ENCODE assay signal across 21 cellular contexts in genomic region chr16:29743475-29743826, GRCh38. TPM values are rescaled to one million over a fixed set of nuclear protein-coding genes. Genes with fewer than 3 reads are reported as not detected.
DNase-seq lines count a peak whose midpoint lies in the region; ATAC-seq, FAIRE-seq and TF ChIP-seq lines count a peak whose summit lies in the region.
"Had no signal": no experiment of that assay in that cellular context is flagged by ENCODE, and none has a peak within 500 bp of the region (broad histone marks: within the 10 kb centered on the region; RNA-seq: fewer than 3 reads in every experiment).

No MANE protein-coding gene starts in this region.

- CTCF ChIA-PET in activated CD4-positive, alpha-beta T cell treated with anti-CD3 and anti-CD28 coated beads for 36 hours (lab: Charles Lee) = interaction anchor here (0.6 to 4.0 kb wide), 6 partner anchors 9 to 73 kb away, joined by 3 to 16 read pairs (median 5); partner anchors contain the start of gene PAGR1

- ATAC-seq in activated CD4-positive, alpha-beta T cell treated with anti-CD3 and anti-CD28 coated beads for 36 hours = no peak
- no peak for ATAC-seq in activated T-helper 17 cell treated with anti-CD3 and anti-CD28 coated beads, Interleukin-2, amount 50 U/mL, for 72 hours (replicated peaks)
- ATAC-seq: left colon, SK-N-SH treated with all-trans-retinoic acid at 6 μM for 48 hours had no signal

- peak overlapping the region; percentile 76 for H3K27ac Mint-ChIP-seq in activated CD4-positive, alpha-beta T cell treated with anti-CD3 and anti-CD28 coated beads for 36 hours
- peak overlapping the region; percentile 84 for H3K27ac Mint-ChIP-seq in activated T-helper 17 cell treated with anti-CD3 and anti-CD28 coated beads, Interleukin-2, amount 50 U/mL, for 72 hours

- H3K9me2 ChIP-seq in hepatocyte (replicated peaks; ENCODE audit: insufficient read depth) = no peaks in the 10 kb centered on the region

- H3K79me2 ChIP-seq in hepatocyte = no peaks in the 10 kb centered on the region

- H3K27ac ChIP-seq in neutrophil (peak overlapping the region; percentile 99), hepatocyte (no peak overlapping the region)
- H3K27ac ChIP-seq: KMS-11, ovary had no signal

- FAIRE-seq in urothelium cell line (lab: Jason Lieb, UNC) = no peak
- FAIRE-seq: A204.1, endometrium, RCC 7860 had no signal

- H3K36me3 Mint-ChIP-seq in activated CD4-positive, alpha-beta T cell treated with anti-CD3 and anti-CD28 coated beads for 36 hours (ENCODE audit: low read depth) = peaks cover 28% of the 10 kb centered on the region
- H3K36me3 Mint-ChIP-seq in activated T-helper 17 cell treated with anti-CD3 and anti-CD28 coated beads, Interleukin-2, amount 50 U/mL, for 72 hours (ENCODE audit: low read depth) = peaks cover 53% of the 10 kb centered on the region

- no peaks in the 10 kb centered on the region for H3K9me3 Mint-ChIP-seq in activated CD4-positive, alpha-beta T cell treated with anti-CD3 and anti-CD28 coated beads for 36 hours (ENCODE audit: low read depth)
- H3K9me3 Mint-ChIP-seq in activated T-helper 17 cell treated with anti-CD3 and anti-CD28 coated beads, Interleukin-2, amount 50 U/mL, for 72 hours = no peaks in the 10 kb centered on the region

- POLR2A ChIA-PET in activated CD4-positive, alpha-beta T cell treated with anti-CD3 and anti-CD28 coated beads for 36 hours (lab: Charles Lee) = interaction anchor here (0.7 kb wide), 1 partner anchor 9 kb away, joined by 4 read pairs; no protein-coding TSS in a partner anchor

- H3K4me3 ChIP-seq in H7 (ENCODE audit: insufficient read depth, low read depth, low read length) (no peak overlapping the region), neutrophil (ENCODE audit: low read depth in 1 of 2, low read length in 1 of 2) (peak overlapping the region; percentile 94 to 100), hepatocyte (no peak overlapping the region)
- H3K4me3 ChIP-seq: ovary had no signal

- no peak for DNase-seq in activated CD4-positive, alpha-beta T cell treated with anti-CD3 and anti-CD28 coated beads for 36 hours
- no peak for DNase-seq in activated CD4-positive, alpha-beta T cell treated with anti-CD3 and anti-CD28 coated beads, Interleukin-2, amount 50 U/mL, for 48 hours
- DNase-seq in H7 (peak; percentile 8), hepatocyte (ENCODE audit: low spot score) (no peak), urothelium cell line (ENCODE audit: low spot score) (no peak), NCI-H1092 (lab: John Stamatoyannopoulos, UW) (no peak)
- DNase-seq: cerebellar nuclear complex, left colon, NCI-H1417 treated with DMSO at 0.1 percent for 48 hours, NCI-H774, ovary had no signal

- no peak overlapping the region for H3K4me2 ChIP-seq in hepatocyte
- H3K4me2 ChIP-seq: KMS-11 had no signal

- H3K4me3 Mint-ChIP-seq in activated CD4-positive, alpha-beta T cell treated with anti-CD3 and anti-CD28 coated beads for 36 hours = peak overlapping the region; percentile 64
- peak overlapping the region; percentile 95 for H3K4me3 Mint-ChIP-seq in activated T-helper 17 cell treated with anti-CD3 and anti-CD28 coated beads, Interleukin-2, amount 50 U/mL, for 72 hours

- H4K20me1 ChIP-seq in hepatocyte (ENCODE audit: insufficient read depth, poor library complexity, severe bottlenecking) = no peaks in the 10 kb centered on the region

- no peak overlapping the region for H2AFZ ChIP-seq in hepatocyte

- peaks cover 5% of the 10 kb centered on the region for H3K36me3 ChIP-seq in H7 (replicated peaks; ENCODE audit: control insufficient read depth, insufficient read depth, low read length)
- peaks cover 38% of the 10 kb centered on the region for H3K36me3 ChIP-seq in neutrophil
- no peaks in the 10 kb centered on the region for H3K36me3 ChIP-seq in hepatocyte (replicated peaks; ENCODE audit: insufficient read depth, low read depth)
- H3K36me3 ChIP-seq: ovary, upper lobe of left lung had no signal

- H3K4me1 Mint-ChIP-seq in activated CD4-positive, alpha-beta T cell treated with anti-CD3 and anti-CD28 coated beads for 36 hours = peaks cover 78% of the 10 kb centered on the region
- peaks cover 36% of the 10 kb centered on the region for H3K4me1 Mint-ChIP-seq in activated T-helper 17 cell treated with anti-CD3 and anti-CD28 coated beads, Interleukin-2, amount 50 U/mL, for 72 hours

- H3K9me3 ChIP-seq in neutrophil (no peaks in the 10 kb centered on the region), hepatocyte (ENCODE audit: low read depth) (no peaks in the 10 kb centered on the region)
- H3K9me3 ChIP-seq: ovary, upper lobe of left lung had no signal

- H3K4me1 ChIP-seq in neutrophil (ENCODE audit: control insufficient read depth in 1 of 2, insufficient read depth in 1 of 2, low read depth in 1 of 2, low read length in 1 of 2) (peaks cover 86 to 90% of the 10 kb centered on the region in 2 experiments), hepatocyte (ENCODE audit: insufficient read depth) (peaks cover 25% of the 10 kb centered on the region)
- H3K4me1 ChIP-seq: upper lobe of left lung had no signal

- WGBS in hepatocyte (ENCODE audit: low lambda C conversion rate, missing lambda C conversion rate) = 96% methylated on average over 5 of the region's 5 CpGs

- no peaks in the 10 kb centered on the region for H3K27me3 Mint-ChIP-seq in activated CD4-positive, alpha-beta T cell treated with anti-CD3 and anti-CD28 coated beads for 36 hours
- no peaks in the 10 kb centered on the region for H3K27me3 Mint-ChIP-seq in activated T-helper 17 cell treated with anti-CD3 and anti-CD28 coated beads, Interleukin-2, amount 50 U/mL, for 72 hours

- TF ChIP-seq CTCF in neutrophil (IDR thresholded peaks at IDR 0.05) = no peak
- no peak for TF ChIP-seq CTCF in hepatocyte (IDR thresholded peaks at IDR 0.05; ENCODE audit: poor library complexity)

- intact Hi-C loops in activated CD4-positive, alpha-beta T cell treated with anti-CD3 and anti-CD28 coated beads for 36 hours (cut with DNase I, micrococcal nuclease) = loop anchor here in 1 of 2 experiments (10.0 kb wide), 1 partner anchor 719 kb away; no protein-coding TSS in a partner anchor

- H3K27me3 ChIP-seq in H7 (ENCODE audit: control insufficient read depth, insufficient read depth, low read length) (no peaks in the 10 kb centered on the region), neutrophil (no peaks in the 10 kb centered on the region), hepatocyte (no peaks in the 10 kb centered on the region)
- H3K27me3 ChIP-seq: ovary, upper lobe of left lung had no signal

RNA-seq across cellular contexts. Expression of gene C16orf54, which starts 2.3 kb away (rescaled TPM):
- total RNA-seq in activated CD4-positive, alpha-beta T cell treated with anti-CD3 and anti-CD28 coated beads for 36 hours = 10 to 100 TPM; 21.3 to 22.0 TPM
- total RNA-seq in H7 (2014; rRNA removed; shearing (Covaris generic)) = not detected in 2 replicates
- total RNA-seq in activated T-helper 17 cell treated with anti-CD3 and anti-CD28 coated beads, Interleukin-2, amount 50 U/mL, for 72 hours = 10 to 100 TPM; 15.9 to 23.5 TPM
- 0.10 TPM in 1 of 2 replicates, not detected in the other for total RNA-seq in hepatocyte
- polyA plus RNA-seq in hepatocyte = 0.16 and 0.52 TPM in 2 replicates

RNA-seq across cellular contexts. Expression of gene ZG16, which starts 34.6 kb away (rescaled TPM):
- total RNA-seq in activated CD4-positive, alpha-beta T cell treated with anti-CD3 and anti-CD28 coated beads for 36 hours = not detected
- total RNA-seq in H7 (2014; rRNA removed; shearing (Covaris generic)) = not detected in 2 replicates
- total RNA-seq in activated T-helper 17 cell treated with anti-CD3 and anti-CD28 coated beads, Interleukin-2, amount 50 U/mL, for 72 hours = not detected
- 2.1 and 3.0 TPM in 2 replicates for total RNA-seq in hepatocyte
- polyA plus RNA-seq in hepatocyte = 1.9 and 2.7 TPM in 2 replicates
- total RNA-seq: mononuclear cell, skeletal muscle tissue had no signal
- polyA plus RNA-seq: ovary had no signal

RNA-seq across cellular contexts. Expression of gene KIF22, which starts 47.1 kb away (rescaled TPM):
- total RNA-seq in activated CD4-positive, alpha-beta T cell treated with anti-CD3 and anti-CD28 coated beads for 36 hours = 100 to 1,000 TPM; 153 to 168 TPM
- total RNA-seq in H7 (2014; rRNA removed; shearing (Covaris generic)) = 202 and 205 TPM in 2 replicates
- 100 to 1,000 TPM; 122 to 139 TPM for total RNA-seq in activated T-helper 17 cell treated with anti-CD3 and anti-CD28 coated beads, Interleukin-2, amount 50 U/mL, for 72 hours
- 42.6 and 43.3 TPM in 2 replicates for total RNA-seq in hepatocyte
- polyA plus RNA-seq in hepatocyte = 42.5 and 44.5 TPM in 2 replicates

Comparison
In these comparisons a context has a peak if more than half of its experiments do, and no peak if none do; other contexts are left out.
1. H3K4me3 ChIP-seq: peak in neutrophil (2 of 2); none in H7 (single experiment) and hepatocyte (single experiment).
2. RNA of gene C16orf54, which starts 2.3 kb away (total RNA-seq): 15.9 to 23.5 TPM in activated T-helper 17 cell treated with anti-CD3 and anti-CD28 coated beads, Interleukin-2, amount 50 U/mL, for 72 hours and 21.3 to 22.0 TPM in activated CD4-positive, alpha-beta T cell treated with anti-CD3 and anti-CD28 coated beads for 36 hours; 0.10 TPM in hepatocyte and not detected in H7; every median in the first group is over 10 times any median in the second.